Comparison of ENCODE assay signal across 1 cellular context in the genomic region with DNA sequence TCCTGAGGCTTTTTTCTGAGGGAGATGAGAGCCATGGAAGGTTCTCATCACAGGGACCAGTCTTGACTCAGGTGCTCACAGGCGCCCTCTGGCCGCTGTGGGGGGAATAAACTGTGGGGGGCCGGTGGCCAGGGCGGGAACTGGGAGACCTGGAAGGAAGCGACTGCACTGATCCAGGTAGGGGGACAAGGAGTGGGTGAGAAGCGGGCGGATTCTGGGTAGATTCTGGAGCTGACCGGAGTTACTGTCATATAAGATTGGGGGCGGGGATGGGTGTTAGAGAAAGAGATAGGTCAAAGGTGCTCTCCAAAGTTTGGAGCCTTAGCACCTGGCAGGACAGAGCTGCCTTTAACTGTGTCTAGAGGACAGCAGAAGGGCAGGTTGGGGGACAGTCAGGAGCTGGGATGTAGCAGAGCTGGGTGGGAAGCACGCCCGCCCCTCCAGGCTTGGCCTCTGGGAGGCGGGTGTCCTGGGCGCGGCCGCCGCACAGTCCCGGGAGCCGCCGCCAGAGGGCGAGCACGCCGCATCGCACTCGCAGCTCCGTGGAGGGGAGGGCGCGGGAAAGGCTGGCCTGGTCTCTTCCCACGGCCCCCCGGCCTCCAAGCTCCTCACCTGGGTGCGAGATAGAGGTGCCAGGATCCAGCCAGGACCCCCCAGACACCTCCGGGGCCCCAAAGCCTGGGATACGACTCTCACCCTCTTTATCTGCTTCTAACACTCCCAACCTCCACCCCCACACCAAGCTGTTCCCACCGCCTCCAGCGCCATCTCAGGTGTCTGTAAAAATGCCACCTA.
TF ChIP-seq lines count a peak whose summit lies in the region.

No MANE protein-coding gene starts in this region.

TF ChIP-seq in Ishikawa, 13 proteins besides CTCF, POLR2A, EP300 and RAD21 (continued from another document):
- TF ChIP-seq, protein P1, sequence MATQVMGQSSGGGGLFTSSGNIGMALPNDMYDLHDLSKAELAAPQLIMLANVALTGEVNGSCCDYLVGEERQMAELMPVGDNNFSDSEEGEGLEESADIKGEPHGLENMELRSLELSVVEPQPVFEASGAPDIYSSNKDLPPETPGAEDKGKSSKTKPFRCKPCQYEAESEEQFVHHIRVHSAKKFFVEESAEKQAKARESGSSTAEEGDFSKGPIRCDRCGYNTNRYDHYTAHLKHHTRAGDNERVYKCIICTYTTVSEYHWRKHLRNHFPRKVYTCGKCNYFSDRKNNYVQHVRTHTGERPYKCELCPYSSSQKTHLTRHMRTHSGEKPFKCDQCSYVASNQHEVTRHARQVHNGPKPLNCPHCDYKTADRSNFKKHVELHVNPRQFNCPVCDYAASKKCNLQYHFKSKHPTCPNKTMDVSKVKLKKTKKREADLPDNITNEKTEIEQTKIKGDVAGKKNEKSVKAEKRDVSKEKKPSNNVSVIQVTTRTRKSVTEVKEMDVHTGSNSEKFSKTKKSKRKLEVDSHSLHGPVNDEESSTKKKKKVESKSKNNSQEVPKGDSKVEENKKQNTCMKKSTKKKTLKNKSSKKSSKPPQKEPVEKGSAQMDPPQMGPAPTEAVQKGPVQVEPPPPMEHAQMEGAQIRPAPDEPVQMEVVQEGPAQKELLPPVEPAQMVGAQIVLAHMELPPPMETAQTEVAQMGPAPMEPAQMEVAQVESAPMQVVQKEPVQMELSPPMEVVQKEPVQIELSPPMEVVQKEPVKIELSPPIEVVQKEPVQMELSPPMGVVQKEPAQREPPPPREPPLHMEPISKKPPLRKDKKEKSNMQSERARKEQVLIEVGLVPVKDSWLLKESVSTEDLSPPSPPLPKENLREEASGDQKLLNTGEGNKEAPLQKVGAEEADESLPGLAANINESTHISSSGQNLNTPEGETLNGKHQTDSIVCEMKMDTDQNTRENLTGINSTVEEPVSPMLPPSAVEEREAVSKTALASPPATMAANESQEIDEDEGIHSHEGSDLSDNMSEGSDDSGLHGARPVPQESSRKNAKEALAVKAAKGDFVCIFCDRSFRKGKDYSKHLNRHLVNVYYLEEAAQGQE (IDR thresholded peaks at IDR 0.05; ENCODE audit: low read depth): no peak
- 0 out of 2 replicates have a peak, but pooled peaks have one; percentile 45 for TF ChIP-seq TAF1 (IDR thresholded peaks at IDR 0.05; ENCODE audit: low read depth)
- TF ChIP-seq YY1 (IDR thresholded peaks at IDR 0.05; ENCODE audit: low read depth): no peak; the same call in 1 of the 2 replicates
- TF ChIP-seq TEAD4 (IDR thresholded peaks at IDR 0.05): peak; percentile 15; the same call in 1 of the 2 replicates
- TF ChIP-seq, protein P2, sequence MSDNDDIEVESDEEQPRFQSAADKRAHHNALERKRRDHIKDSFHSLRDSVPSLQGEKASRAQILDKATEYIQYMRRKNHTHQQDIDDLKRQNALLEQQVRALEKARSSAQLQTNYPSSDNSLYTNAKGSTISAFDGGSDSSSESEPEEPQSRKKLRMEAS (IDR thresholded peaks at IDR 0.05): peak; percentile 45; the same call in 1 of the 2 replicates
- TF ChIP-seq CEBPB (IDR thresholded peaks at IDR 0.05): no peak
- peak; percentile 37; the same call in 1 of the 2 replicates for TF ChIP-seq EGR1 (IDR thresholded peaks at IDR 0.05)
TF ChIP-seq in Ishikawa: peak in this region for 5.
